Comparison of ENCODE assay signal across 24 cellular contexts in genomic region chr9:78563269-78563668, GRCh38.
A peak's percentile ranks its signal among the peaks of the same experiment; 100 is the strongest.
DNase-seq lines count a peak whose midpoint lies in the region; FAIRE-seq and TF ChIP-seq lines count a peak whose summit lies in the region.
"Had no signal": no experiment of that assay in that cellular context is flagged by ENCODE, and none has a peak within 500 bp of the region (broad histone marks: within the 10 kb centered on the region; RNA-seq: fewer than 3 reads in every experiment).

No MANE protein-coding gene starts in this region.

- BruUV-seq in OCI-LY7 (replicated peaks; lab: Mats Ljungman, UMichigan) = no TSS peak

- no peak overlapping the region for H2AK5ac ChIP-seq in H1 (ENCODE audit: low read depth, low read length)

- CTCF ChIA-PET in OCI-LY7 (lab: Charles Lee; ENCODE audit: unreplicated experiment) = no interaction called here
- CTCF ChIA-PET in H1 (lab: Charles Lee; ENCODE audit: partially characterized antibody) = interaction anchor here (0.6 to 2.2 kb wide), 10 partner anchors 8 to 180 kb away, joined by 3 to 7 read pairs (median 3); no protein-coding TSS in a partner anchor

- no peak overlapping the region for H2BK20ac ChIP-seq in H1 (ENCODE audit: low read length)

- H3K79me2 ChIP-seq in OCI-LY7 (ENCODE audit: insufficient read depth, low read depth, low read length) (no peaks in the 10 kb centered on the region), H1 (ENCODE audit: control insufficient read depth in 1 of 2, insufficient read depth in 2 of 2, low read length in 2 of 2) (no peaks in the 10 kb centered on the region)

- H3K9me3 ChIP-seq in OCI-LY7 (ENCODE audit: low read length) = no peaks in the 10 kb centered on the region
- no peaks in the 10 kb centered on the region for H3K9me3 ChIP-seq in H1 (ENCODE audit: insufficient read depth in 2 of 2, low read depth in 1 of 2, low read length in 1 of 2)
- H3K9me3 ChIP-seq in testis = no peaks in the 10 kb centered on the region
- H3K9me3 ChIP-seq: BLaER1, Peyer's patch had no signal

- no peaks in the 10 kb centered on the region; the same call in 1 of the 2 replicates for H3K23me2 ChIP-seq in H1 (ENCODE audit: low read depth, low read length)

- no peak overlapping the region for H3K18ac ChIP-seq in H1 (ENCODE audit: extremely low read depth, low read length)

- intact Hi-C loops in OCI-LY7 (cut with micrococcal nuclease; ENCODE audit: unreplicated experiment) = no loop called here
- intact Hi-C loops in testis (cut with DNase I; ENCODE audit: low total_unique reads) = no loop called here

- H3K9ac ChIP-seq in H1 (replicated peaks in 1 of 4; ENCODE audit: extremely low read depth in 1 of 4, low read depth in 3 of 4, low read length in 3 of 4) = no peak overlapping the region
- H3K9ac ChIP-seq: BLaER1 had no signal

- no peaks in the 10 kb centered on the region; the same call in 1 of the 2 replicates for H3K79me1 ChIP-seq in H1 (ENCODE audit: low read depth, low read length)

- TF ChIP-seq POLR2A in H1 (IDR thresholded peaks at IDR 0.05; ENCODE audit: control extremely low read depth in 1 of 2, low read depth in 2 of 2, low read length in 2 of 2) (no peak), testis (IDR thresholded peaks at IDR 0.05) (no peak)

- no peak overlapping the region for H3K27ac Mint-ChIP-seq in endothelial cell (ENCODE audit: unreplicated experiment)
- H3K27ac Mint-ChIP-seq: CD4-positive, CD25-positive, alpha-beta regulatory T cell had no signal

- peak; percentile 7 to 25; a peak in 1 of 4 replicates for TF ChIP-seq RAD21 in H1 (IDR thresholded peaks at IDR 0.05 in 1 of 2, conservative IDR thresholded peaks at IDR 0.05 in 1 of 2; ENCODE audit: low read depth in 2 of 2, low read length in 2 of 2)

- H3K27me3 ChIP-seq in H1 (replicated peaks in 1 of 4; ENCODE audit: control insufficient read depth in 3 of 4, extremely low read depth in 1 of 4, insufficient read depth in 3 of 4, low read length in 3 of 4) (no peaks in the 10 kb centered on the region), testis (no peaks in the 10 kb centered on the region)
- H3K27me3 ChIP-seq: BLaER1, Peyer's patch had no signal

- H3K36me3 ChIP-seq in OCI-LY7 (ENCODE audit: insufficient read depth, low read length) = no peaks in the 10 kb centered on the region
- H3K36me3 ChIP-seq in H1 (ENCODE audit: control insufficient read depth in 2 of 4, insufficient read depth in 4 of 4, low read length in 3 of 4) = no peaks in the 10 kb centered on the region
- no peaks in the 10 kb centered on the region for H3K36me3 ChIP-seq in testis (ENCODE audit: low read depth, missing control alignments)
- H3K36me3 ChIP-seq: BLaER1, Peyer's patch had no signal

- H3K4me1 ChIP-seq in OCI-LY7 (ENCODE audit: insufficient read depth, low read length, poor library complexity, severe bottlenecking) = no peaks in the 10 kb centered on the region
- H3K4me1 ChIP-seq in H1 (replicated peaks in 1 of 4; ENCODE audit: control insufficient read depth in 3 of 4, insufficient read depth in 4 of 4, low read length in 3 of 4) = no peaks in the 10 kb centered on the region; a peak in 1 of 7 replicates
- no peaks in the 10 kb centered on the region for H3K4me1 ChIP-seq in testis
- H3K4me1 ChIP-seq: BLaER1, Peyer's patch had no signal

- no peak overlapping the region for H3K14ac ChIP-seq in H1 (ENCODE audit: insufficient read length)

- TF ChIP-seq CTCF in OCI-LY7 (conservative IDR thresholded peaks at IDR 0.05; ENCODE audit: low read length) (0 out of 2 replicates have a peak, but pooled peaks have one; percentile 23), H1 (IDR thresholded peaks at IDR 0.05; ENCODE audit: control extremely low read depth in 1 of 3, insufficient read depth in 1 of 3, low read depth in 1 of 3, low read length in 3 of 3) (peak in 1 of 3 experiments; percentile 12; a peak in 1 of 4 replicates), testis (IDR thresholded peaks at IDR 0.05) (no peak), endothelial cell (IDR thresholded peaks at IDR 0.05; ENCODE audit: unreplicated experiment) (no peak)

- H2BK15ac ChIP-seq in H1 (ENCODE audit: low read length) = no peak overlapping the region

- no peak overlapping the region for H3K4me2 ChIP-seq in OCI-LY7 (ENCODE audit: low read length)
- no peak overlapping the region for H3K4me2 ChIP-seq in H1 (ENCODE audit: insufficient read depth in 1 of 2, low read depth in 2 of 2, low read length in 2 of 2)
- H3K4me2 ChIP-seq: BLaER1 had no signal

- TF ChIP-seq EP300 in H1 (IDR thresholded peaks at IDR 0.05; ENCODE audit: borderline replicate concordance in 1 of 2, low read depth in 2 of 2, low read length in 2 of 2) = no peak

- H3K4me3 ChIP-seq in OCI-LY7 (ENCODE audit: low read depth, low read length, poor library complexity, severe bottlenecking) (no peak overlapping the region), H1 (ENCODE audit: extremely low read depth in 1 of 4, insufficient read depth in 2 of 4, low read depth in 3 of 4, low read length in 4 of 4) (no peak overlapping the region), testis (no peak overlapping the region)
- H3K4me3 ChIP-seq: BLaER1, GM12878, Peyer's patch, SK-N-MC had no signal

- H3K27ac ChIP-seq in OCI-LY7 (ENCODE audit: low read depth, low read length, poor library complexity, severe bottlenecking) (no peak overlapping the region), H1 (ENCODE audit: low read depth, low read length) (no peak overlapping the region), testis (no peak overlapping the region)
- H3K27ac ChIP-seq: BLaER1, Peyer's patch, SK-N-MC had no signal

- H3K27me3 Mint-ChIP-seq in endothelial cell (ENCODE audit: unreplicated experiment) = no peaks in the 10 kb centered on the region

- no peak overlapping the region for H3K23ac ChIP-seq in H1 (ENCODE audit: insufficient read length)

- FAIRE-seq in H1 (lab: Jason Lieb, UNC) = no peak
- FAIRE-seq: GM12878 had no signal

- H2BK12ac ChIP-seq in H1 (ENCODE audit: low read depth, low read length) = no peak overlapping the region

- no peak overlapping the region for H4K5ac ChIP-seq in H1 (ENCODE audit: insufficient read length, low read depth, low read length)

- H3K9me2 ChIP-seq in OCI-LY7 (ENCODE audit: insufficient read depth, low read length) = no peaks in the 10 kb centered on the region

- H4K20me1 ChIP-seq in OCI-LY7 (ENCODE audit: insufficient read depth, low read length) (no peaks in the 10 kb centered on the region), H1 (replicated peaks in 1 of 2; ENCODE audit: control insufficient read depth in 1 of 2, insufficient read depth in 2 of 2, low read length in 2 of 2) (no peaks in the 10 kb centered on the region)
- H4K20me1 ChIP-seq: BLaER1 had no signal

- DNase-seq in NCI-H748 (lab: John Stamatoyannopoulos, UW; ENCODE audit: unreplicated experiment) (peak; percentile 35), NCI-H748 treated with DMSO at 0.1 percent for 48 hours (lab: John Stamatoyannopoulos, UW) (no peak), OCI-LY7 (ENCODE audit: low spot score) (no peak), H1 (ENCODE audit: low read depth in 1 of 2, low spot score in 2 of 2) (peak in 1 of 2 experiments; percentile 38), testis (no peak), DMS 273 treated with DMSO at 0.1 percent for 48 hours (lab: John Stamatoyannopoulos, UW) (no peak), endothelial cell (ENCODE audit: low spot score) (no peak)
- DNase-seq: CD4-positive, CD25-positive, alpha-beta regulatory T cell; EL; GDM1; GOT3; IMR-90; KG1; MM.1S; NCI-H2029; NCI-H2171 treated with DMSO at 0.1 percent for 48 hours; NCI-H345; NCI-H510A treated with DMSO at 0.1 percent for 48 hours; NCI-H774; Peyer's patch; SIG-M5 had no signal

- no peak overlapping the region for H2BK120ac ChIP-seq in H1 (replicated peaks; ENCODE audit: low read depth, low read length)

- no peaks in the 10 kb centered on the region for H3K9me3 Mint-ChIP-seq in endothelial cell (ENCODE audit: unreplicated experiment)

- 90% methylated on average over 5 of the region's 5 CpGs; no CpG with 5 or more reads in 1 of the 2 experiments for WGBS in H1 (ENCODE audit: extremely low coverage in 1 of 2, insufficient coverage in 1 of 2, insufficient read length in 1 of 2, insufficient replicate concordance in 2 of 2, low coverage in 1 of 2, low lambda C conversion rate in 2 of 2, missing lambda C conversion rate in 1 of 2), 2 experiments
- whole genome bisulfite sequencing in testis, 2 donors = 83 to 92% methylated on average over 5 of the region's 5 CpGs

- H3K56ac ChIP-seq in H1 (replicated peaks; ENCODE audit: insufficient read length, low read depth, low read length) = no peak overlapping the region

- H3K4me1 Mint-ChIP-seq in endothelial cell (ENCODE audit: unreplicated experiment) = no peaks in the 10 kb centered on the region
- H3K4me1 Mint-ChIP-seq: CD4-positive, CD25-positive, alpha-beta regulatory T cell had no signal

- no peak overlapping the region for H3K4me3 Mint-ChIP-seq in endothelial cell (ENCODE audit: unreplicated experiment)
- H3K4me3 Mint-ChIP-seq: CD4-positive, CD25-positive, alpha-beta regulatory T cell had no signal

- POLR2A ChIA-PET in OCI-LY7 (lab: Charles Lee) (interaction anchor here (0.6 kb wide), 1 partner anchor 144 kb away, joined by 5 read pairs; no protein-coding TSS in a partner anchor), H1 (lab: Charles Lee; ENCODE audit: partially characterized antibody) (no interaction called here)

- no peak overlapping the region for H4K91ac ChIP-seq in H1 (replicated peaks; ENCODE audit: insufficient read length, low read length)

- H4K8ac ChIP-seq in H1 (ENCODE audit: extremely low read depth, insufficient read depth, low read length) = no peak overlapping the region

- no peak overlapping the region for H3K4ac ChIP-seq in H1 (replicated peaks; ENCODE audit: insufficient read length, low read depth, low read length)

- H2AFZ ChIP-seq in OCI-LY7 (ENCODE audit: low read length) (no peak overlapping the region), H1 (ENCODE audit: low read length) (no peak overlapping the region)

- no peak overlapping the region for H2BK5ac ChIP-seq in H1 (ENCODE audit: low read depth, low read length)

- H3K36me3 Mint-ChIP-seq in endothelial cell (ENCODE audit: low read depth, unreplicated experiment) = no peaks in the 10 kb centered on the region
- H3K36me3 Mint-ChIP-seq: CD4-positive, CD25-positive, alpha-beta regulatory T cell had no signal

TF ChIP-seq in H1, 55 proteins besides CTCF, POLR2A, EP300 and RAD21:
- no peak for TF ChIP-seq SIRT6 (IDR thresholded peaks at IDR 0.05; ENCODE audit: low read length)
- no peak for TF ChIP-seq SAP30 (IDR thresholded peaks at IDR 0.05; ENCODE audit: insufficient read depth, insufficient replicate concordance, low read length)
- TF ChIP-seq MAFK (IDR thresholded peaks at IDR 0.05; ENCODE audit: low read depth, low read length) = no peak
- TF ChIP-seq NRF1 (IDR thresholded peaks at IDR 0.05; ENCODE audit: low read depth, low read length) = no peak
- TF ChIP-seq SIX5 (IDR thresholded peaks at IDR 0.05; ENCODE audit: low read depth, low read length) = no peak
- TF ChIP-seq NANOG (IDR thresholded peaks at IDR 0.05; ENCODE audit: insufficient read depth, low read depth, low read length, poor library complexity, severe bottlenecking) = no peak
- TF ChIP-seq KDM5A (IDR thresholded peaks at IDR 0.05; ENCODE audit: low read length) = no peak
- no peak for TF ChIP-seq POU5F1 (IDR thresholded peaks at IDR 0.05; ENCODE audit: low read depth, low read length)
